9 cellular contexts compared by ENCODE assay signal in the genomic region with DNA sequence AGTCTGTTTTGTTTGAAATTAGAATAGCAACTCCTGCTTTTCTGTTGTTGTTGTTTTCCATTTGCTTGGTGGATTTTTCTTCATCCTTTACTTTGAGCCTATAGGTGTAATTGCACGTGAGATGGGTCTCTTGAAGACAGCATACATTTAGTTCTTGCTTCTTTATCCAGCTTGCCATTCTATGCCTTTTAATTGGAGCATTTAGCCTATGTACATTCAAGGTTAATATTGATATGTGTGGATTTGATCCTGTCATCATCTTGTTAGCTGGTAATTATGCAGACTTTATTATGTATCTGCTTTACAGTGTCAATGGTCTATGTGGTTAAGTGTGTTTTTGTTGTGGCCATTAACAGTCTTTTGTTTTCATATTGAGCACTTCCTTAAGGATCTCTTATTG.
"Had no signal": no experiment of that assay in that cellular context is flagged by ENCODE, and none has a peak within 500 bp of the region (broad histone marks: within the 10 kb centered on the region; RNA-seq: fewer than 3 reads in every experiment).

No MANE protein-coding gene starts in this region.

- H3K4me3 ChIP-seq: K562 had no signal

- H3K4me1 Mint-ChIP-seq: IgD-negative memory B cell had no signal

- H3K27ac Mint-ChIP-seq: IgD-negative memory B cell had no signal

- H3K27me3 Mint-ChIP-seq: IgD-negative memory B cell had no signal

- H3K9ac ChIP-seq: KMS-11 had no signal

- H3K4me3 Mint-ChIP-seq: IgD-negative memory B cell had no signal

- DNase-seq: IMR-90, KBM-7, KG1 had no signal

- H3K4me2 ChIP-seq: KMS-11 had no signal

- H3K27ac ChIP-seq: HL-60, KMS-11 had no signal

- FAIRE-seq: HepG2, HTR-8/SVneo, K562 had no signal

- H3K36me3 Mint-ChIP-seq: IgD-negative memory B cell had no signal
